Comparison of ENCODE assay signal across 28 cellular contexts in genomic region chr17:33209671-33210070, GRCh38.
"Had no signal": no experiment of that assay in that cellular context is flagged by ENCODE, and none has a peak within 500 bp of the region (broad histone marks: within the 10 kb centered on the region; RNA-seq: fewer than 3 reads in every experiment).

No MANE protein-coding gene starts in this region.

- H3K9me3 ChIP-seq: ascending aorta, neutrophil, right lobe of liver, testis, transverse colon had no signal

- H3K4me3 ChIP-seq: ascending aorta, left ventricle myocardium inferior, lung, right lobe of liver, testis, transverse colon had no signal

- ATAC-seq: right lobe of liver; stimulated activated naive CD8-positive, alpha-beta T cell treated with anti-CD3 and anti-CD28 coated beads, Interleukin-15, Interleukin-2, amounts not matched to agents 100 U/mL and 50 U/mL, for 24 hours had no signal

- H3K27ac ChIP-seq: ascending aorta, left ventricle myocardium inferior, neutrophil, right lobe of liver, testis, transverse colon had no signal

- H3K27me3 ChIP-seq: ascending aorta, right lobe of liver, testis, transverse colon had no signal

- H3K36me3 ChIP-seq: ascending aorta, left ventricle myocardium inferior, neutrophil, right lobe of liver, transverse colon had no signal

- H3K4me1 ChIP-seq: ascending aorta, left ventricle myocardium inferior, right lobe of liver, testis, transverse colon had no signal

- DNase-seq: activated CD4-positive, alpha-beta memory T cell treated with anti-CD3 and anti-CD28 coated beads for 36 hours; activated CD4-positive, alpha-beta T cell treated with anti-CD3 and anti-CD28 coated beads, Interleukin-2, amount 10 ng/mL, durations not matched to agents 24 days and 14 days; activated CD4-positive, CD25-positive, alpha-beta regulatory T cell treated with anti-CD3 and anti-CD28 coated beads, Interleukin-2, amount 50 U/mL, for 72 hours; activated CD8-positive, alpha-beta memory T cell treated with anti-CD3 and anti-CD28 coated beads, Interleukin-2, amount 50 U/mL, for 4 hours; activated gamma-delta T cell; activated naive CD4-positive, alpha-beta T cell treated with anti-CD3 and anti-CD28 coated beads, Interleukin-2, amount 10 ng/mL, durations not matched to agents 7 days and 5 days; activated naive CD8-positive, alpha-beta T cell treated with anti-CD3 and anti-CD28 coated beads, Interleukin-2, amount 10 ng/mL, durations not matched to agents 7 days and 5 days; activated T-cell treated with anti-CD3 and anti-CD28 coated beads, Interleukin-2, amount 50 U/mL, for 24 hours; central memory CD4-positive, alpha-beta T cell; effector CD8-positive, alpha-beta T cell; erythroblast; foreskin fibroblast; head of caudate nucleus; hippocampal formation; kidney; left ventricle myocardium inferior; naive B cell; nephron progenitor cell; right lobe of liver; stimulated activated CD4-positive, alpha-beta T cell treated with anti-CD3 and anti-CD28 coated beads, Interleukin-4, amount 100 ng/mL, for 1 hour; stimulated activated naive CD8-positive, alpha-beta T cell treated with anti-CD3 and anti-CD28 coated beads, Interleukin-15, Interleukin-2, amounts not matched to agents 100 U/mL and 50 U/mL, for 24 hours; T-helper 2 cell; testis; transverse colon had no signal

- FAIRE-seq: endometrium, kidney had no signal
